In the genomic region with DNA sequence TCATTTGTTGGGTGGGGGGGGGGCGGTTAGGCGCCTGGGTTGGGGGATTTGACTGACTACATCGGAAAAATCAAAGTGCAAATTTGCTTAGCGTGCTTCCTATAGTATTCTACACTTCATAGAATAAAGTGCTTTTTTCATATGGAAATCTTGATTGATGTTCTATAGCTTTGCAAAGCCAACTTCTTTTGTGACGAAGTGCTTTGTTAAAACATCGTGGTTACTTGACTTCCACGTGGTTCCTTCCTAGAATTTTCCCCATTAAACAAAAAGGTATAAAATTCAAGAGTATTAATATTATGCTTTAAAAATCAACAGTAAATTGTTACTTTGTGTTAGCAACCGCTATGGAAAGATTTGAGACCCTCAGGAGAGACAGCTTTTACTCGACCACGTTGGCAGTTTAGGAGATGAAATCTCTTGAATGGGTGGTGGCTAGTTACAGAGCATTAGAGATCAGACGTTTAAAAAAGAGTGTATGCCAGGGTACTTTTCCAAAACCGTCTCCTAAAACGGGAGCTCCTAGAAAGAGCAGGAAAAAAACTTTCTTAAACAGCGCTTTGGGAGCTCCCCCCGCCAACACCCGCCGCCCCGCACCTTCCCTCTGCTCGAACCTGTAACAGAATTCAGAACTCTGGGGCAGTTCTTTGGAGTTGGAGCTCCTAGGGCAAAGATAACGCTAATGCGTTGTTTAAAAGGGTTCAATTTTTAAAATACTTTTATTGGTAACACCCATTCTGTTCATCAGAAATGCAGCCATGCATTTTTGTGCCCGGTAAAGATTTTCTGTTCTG, we compare ENCODE assay signal across 9 cellular contexts. TPM values are rescaled to one million over a fixed set of nuclear protein-coding genes. Genes with fewer than 3 reads are reported as not detected.
DNase-seq lines count a peak whose midpoint lies in the region; ATAC-seq and TF ChIP-seq lines count a peak whose summit lies in the region.
"Had no signal": no experiment of that assay in that cellular context is flagged by ENCODE, and none has a peak within 500 bp of the region (broad histone marks: within the 10 kb centered on the region; RNA-seq: fewer than 3 reads in every experiment).

No MANE protein-coding gene starts in this region.

- no TSS peak for BruUV-seq in Caco-2 (replicated peaks; lab: Mats Ljungman, UMichigan)

- peak overlapping the region; percentile 93 for H3K4me3 Mint-ChIP-seq in Caco-2 (ENCODE audit: unreplicated experiment)
- H3K4me3 Mint-ChIP-seq in osteocyte (ENCODE audit: unreplicated experiment), result peak overlapping the region; percentile 89

- POLR2A ChIA-PET in Caco-2 (lab: Charles Lee) (no interaction called here), SK-N-SH (lab: Yijun Ruan, JAX) (no interaction called here)

- H3K36me3 Mint-ChIP-seq in Caco-2 (ENCODE audit: insufficient read depth, unreplicated experiment) (peaks cover 13% of the 10 kb centered on the region), osteocyte (ENCODE audit: unreplicated experiment) (peaks cover 9% of the 10 kb centered on the region)

- peaks cover 21% of the 10 kb centered on the region for H3F3A ChIP-seq in SK-N-SH (replicated peaks; ENCODE audit: insufficient read depth)

- H2AFZ ChIP-seq in SK-N-SH (ENCODE audit: low read depth), result peak overlapping the region; percentile 77
- H2AFZ ChIP-seq in fibroblast of lung (ENCODE audit: low read length), result peak overlapping the region; percentile 76

- H3K9me3 ChIP-seq in Caco-2 (no peaks in the 10 kb centered on the region), SK-N-SH (no peaks in the 10 kb centered on the region), fibroblast of lung (ENCODE audit: control insufficient read depth, insufficient read depth, low read depth, low read length) (no peaks in the 10 kb centered on the region)

- H3K27ac ChIP-seq in SK-N-SH (ENCODE audit: low read depth in 2 of 2, low read length in 1 of 2) (peak overlapping the region; percentile 77 to 89), fibroblast of lung (ENCODE audit: insufficient read depth, low read length) (peak overlapping the region; percentile 87)

- TF ChIP-seq EP300 in SK-N-SH (IDR thresholded peaks at IDR 0.05; ENCODE audit: borderline replicate concordance in 1 of 2, low read depth in 1 of 2, low read length in 1 of 2), result no peak

- H3K27me3 Mint-ChIP-seq in Caco-2 (ENCODE audit: insufficient read depth, unreplicated experiment), result no peaks in the 10 kb centered on the region
- no peaks in the 10 kb centered on the region for H3K27me3 Mint-ChIP-seq in osteocyte (ENCODE audit: unreplicated experiment)

- H3K4me1 ChIP-seq in Caco-2 (peaks cover 4% of the 10 kb centered on the region), SK-N-SH (ENCODE audit: control insufficient read depth in 1 of 2, insufficient read depth in 2 of 2, low read depth in 1 of 2, low read length in 1 of 2) (peaks cover 4 to 26% of the 10 kb centered on the region in 2 experiments; a peak in 3 of 4 replicates), fibroblast of lung (ENCODE audit: control insufficient read depth, extremely low read depth, insufficient read depth, low read length) (no peaks in the 10 kb centered on the region)

- ATAC-seq in GM18520 (IDR thresholded peaks at IDR 0.05; ENCODE audit: unreplicated experiment) (no peak), GM21390 (IDR thresholded peaks at IDR 0.05; ENCODE audit: unreplicated experiment) (no peak)

- H3K27me3 ChIP-seq in Caco-2 (replicated peaks; ENCODE audit: control insufficient read depth, insufficient read depth, low read length) (no peaks in the 10 kb centered on the region), SK-N-SH (ENCODE audit: insufficient read depth) (no peaks in the 10 kb centered on the region), fibroblast of lung (ENCODE audit: control insufficient read depth, insufficient read depth, low read length) (no peaks in the 10 kb centered on the region)

- 12% methylated on average over 22 of the region's 22 CpGs for WGBS in SK-N-SH (ENCODE audit: low lambda C conversion rate)

- no peaks in the 10 kb centered on the region for H4K20me1 ChIP-seq in SK-N-SH (ENCODE audit: insufficient read depth)
- H4K20me1 ChIP-seq in fibroblast of lung (ENCODE audit: control insufficient read depth, extremely low read depth, insufficient read depth, low read length), result no peaks in the 10 kb centered on the region

- DNase-seq in Caco-2 (no peak), SK-N-SH (no peak), fibroblast of lung (ENCODE audit: low read depth in 2 of 2) (peak; percentile 20 to 34), osteocyte (ENCODE audit: extremely low spot score, unreplicated experiment) (no peak), GM13976 (ENCODE audit: low spot score) (no peak), NCI-H1417 (lab: John Stamatoyannopoulos, UW) (no peak)
- DNase-seq: activated CD8-positive, alpha-beta memory T cell treated with anti-CD3 and anti-CD28 coated beads, Interleukin-2, amount 50 U/mL, for 4 hours had no signal

- H3K9me2 ChIP-seq in SK-N-SH, result no peaks in the 10 kb centered on the region

- CTCF ChIA-PET in Caco-2 (lab: Charles Lee) (interaction anchor here (3.4 kb wide), 1 partner anchor 413 kb away, joined by 10 read pairs; no protein-coding TSS in a partner anchor), SK-N-SH (lab: Yijun Ruan, JAX) (interaction anchor here (0.8 to 3.4 kb wide), 6 partner anchors 35 to 937 kb away, joined by 3 to 22 read pairs (median 4); no protein-coding TSS in a partner anchor)

- H3K27ac Mint-ChIP-seq in Caco-2 (ENCODE audit: unreplicated experiment) (peak overlapping the region; percentile 92), osteocyte (ENCODE audit: unreplicated experiment) (peak overlapping the region; percentile 95)

- no peak for TF ChIP-seq RAD21 in SK-N-SH (IDR thresholded peaks at IDR 0.05; ENCODE audit: low read length)

- H3K4me2 ChIP-seq in SK-N-SH (peak overlapping the region; percentile 95), fibroblast of lung (ENCODE audit: extremely low read depth, insufficient read depth, low read length) (peak overlapping the region; percentile 80)

- intact Hi-C loops in Caco-2 (cut with micrococcal nuclease; ENCODE audit: unreplicated experiment), result no loop called here

- H3K9ac ChIP-seq in SK-N-SH, result peak overlapping the region; percentile 97
- peak overlapping the region; percentile 60 for H3K9ac ChIP-seq in fibroblast of lung (ENCODE audit: insufficient read depth, low read length)

- no peaks in the 10 kb centered on the region for H3K36me3 ChIP-seq in Caco-2 (ENCODE audit: control insufficient read depth, insufficient read depth, low read length)
- H3K36me3 ChIP-seq in SK-N-SH (replicated peaks in 1 of 2; ENCODE audit: control insufficient read depth in 1 of 2, insufficient read depth in 2 of 2, low read length in 1 of 2), result no peaks in the 10 kb centered on the region
- H3K36me3 ChIP-seq in fibroblast of lung (ENCODE audit: control insufficient read depth, insufficient read depth, low read length), result no peaks in the 10 kb centered on the region

- H3K79me2 ChIP-seq in SK-N-SH (ENCODE audit: insufficient read depth) (peaks cover 59% of the 10 kb centered on the region), fibroblast of lung (ENCODE audit: control insufficient read depth, insufficient read depth, low read length) (peaks cover 45% of the 10 kb centered on the region)

- H3K9me3 Mint-ChIP-seq in Caco-2 (ENCODE audit: unreplicated experiment) (no peaks in the 10 kb centered on the region), osteocyte (ENCODE audit: unreplicated experiment) (no peaks in the 10 kb centered on the region)

- in situ Hi-C loops in GM13976 (cut with MboI; ENCODE audit: low sequenced_read_pairs, unreplicated experiment), result loop anchor here (25.0 kb wide), 1 partner anchor 601 kb away; no protein-coding TSS in a partner anchor

- H3K4me3 ChIP-seq in Caco-2 (ENCODE audit: low read depth, low read length) (peak overlapping the region; percentile 56), SK-N-SH (ENCODE audit: low read depth in 2 of 2, low read length in 1 of 2) (peak overlapping the region; percentile 58 to 86), fibroblast of lung (replicated peaks in 1 of 4; ENCODE audit: control extremely low read depth in 1 of 4, insufficient read depth in 1 of 4, low read depth in 3 of 4, low read length in 4 of 4) (peak overlapping the region; percentile 69 to 94 (median 86))

- H3K4me1 Mint-ChIP-seq in Caco-2 (ENCODE audit: low read depth, unreplicated experiment) (peaks cover 12% of the 10 kb centered on the region), osteocyte (ENCODE audit: unreplicated experiment) (peaks cover 45% of the 10 kb centered on the region)

- no peak for TF ChIP-seq CTCF in Caco-2 (IDR thresholded peaks at IDR 0.05; ENCODE audit: insufficient read depth in 1 of 2, low read depth in 1 of 2, low read length in 1 of 2, severe bottlenecking in 1 of 2, unreplicated experiment in 1 of 2)
- no peak for TF ChIP-seq CTCF in SK-N-SH (IDR thresholded peaks at IDR 0.05)
- no peak for TF ChIP-seq CTCF in fibroblast of lung (conservative IDR thresholded peaks at IDR 0.05 in 1 of 2, IDR thresholded peaks at IDR 0.05 in 1 of 2; ENCODE audit: low read depth in 1 of 2, low read length in 2 of 2)
- no peak for TF ChIP-seq CTCF in osteocyte (IDR thresholded peaks at IDR 0.05)
- no peak for TF ChIP-seq CTCF in GM13976 (IDR thresholded peaks at IDR 0.05; ENCODE audit: borderline replicate concordance, control extremely low read depth, extremely low read depth, insufficient read depth, missing control alignments)

TF ChIP-seq in SK-N-SH, 30 proteins besides CTCF, POLR2A, EP300 and RAD21:
- 0 out of 2 replicates have a peak, but pooled peaks have one; percentile 23 for TF ChIP-seq SIN3A (IDR thresholded peaks at IDR 0.05; ENCODE audit: borderline replicate concordance, low read depth, low read length)
- TF ChIP-seq YY1 (IDR thresholded peaks at IDR 0.05; ENCODE audit: low read depth), result no peak
- no peak for TF ChIP-seq FOSL2 (IDR thresholded peaks at IDR 0.05; ENCODE audit: borderline replicate concordance, low read depth)
- TF ChIP-seq CHD2 (IDR thresholded peaks at IDR 0.05; ENCODE audit: low read length, partially characterized antibody), result no peak
- TF ChIP-seq, protein P1, sequence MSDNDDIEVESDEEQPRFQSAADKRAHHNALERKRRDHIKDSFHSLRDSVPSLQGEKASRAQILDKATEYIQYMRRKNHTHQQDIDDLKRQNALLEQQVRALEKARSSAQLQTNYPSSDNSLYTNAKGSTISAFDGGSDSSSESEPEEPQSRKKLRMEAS (IDR thresholded peaks at IDR 0.05; ENCODE audit: low read depth), result peak; percentile 66; the same call in 1 of the 2 replicates
- TF ChIP-seq MXI1 (IDR thresholded peaks at IDR 0.05; ENCODE audit: low read depth, low read length), result no peak
TF ChIP-seq in SK-N-SH: peak in this region for 2.

RNA-seq across cellular contexts. Expression of a gene that starts 0.9 kb away (rescaled TPM):
- 54.5 and 56.7 TPM in 2 replicates for total RNA-seq in Caco-2 (2022)
- polyA plus RNA-seq in SK-N-SH (2012; rRNA removed), result 23.5 and 30.7 TPM in 2 replicates
- polyA plus RNA-seq in SK-N-SH (2012; cell fraction: cytosol; rRNA removed), result 33.7 and 34.2 TPM in 2 replicates
- polyA plus RNA-seq in SK-N-SH (2012; cell fraction: nucleus; rRNA removed), result 8.4 and 19.5 TPM in 2 replicates
- total RNA-seq in fibroblast of lung, result 154 and 209 TPM in 2 replicates
- 77.8 and 274 TPM in 2 replicates for polyA plus RNA-seq in fibroblast of lung
- polyA plus RNA-seq in fibroblast of lung (2012), result 46.6 and 170 TPM in 2 replicates
- polyA minus RNA-seq in fibroblast of lung (ENCODE audit: low replicate concordance), result 29.0 and 126 TPM in 2 replicates
- total RNA-seq in osteocyte, result 283 and 286 TPM in 2 replicates

Comparison
In these comparisons a context has a peak if more than half of its experiments do, and no peak if none do; other contexts are left out.
1. DNase-seq: peak in fibroblast of lung (2 of 2); none in Caco-2 (0 of 2), SK-N-SH (single experiment), osteocyte (single experiment), GM13976 (single experiment) and NCI-H1417 (0 of 3).
2. Peak in every context shown above with its lines, with median percentiles within 50 percentile points of each other: H3K4me3 ChIP-seq.